12 cellular contexts compared by ENCODE assay signal in genomic region chr17:47897561-47897960, GRCh38. TPM values are rescaled to one million over a fixed set of nuclear protein-coding genes. Genes with fewer than 3 reads are reported as not detected.
DNase-seq lines count a peak whose midpoint lies in the region; ATAC-seq, FAIRE-seq and TF ChIP-seq lines count a peak whose summit lies in the region.
"Had no signal": no experiment of that assay in that cellular context is flagged by ENCODE, and none has a peak within 500 bp of the region (broad histone marks: within the 10 kb centered on the region; RNA-seq: fewer than 3 reads in every experiment).

No MANE protein-coding gene starts in this region.

- BruUV-seq in K562 (replicated peaks; lab: Mats Ljungman, UMichigan): TSS peak; percentile 50

- FAIRE-seq in K562 (lab: Jason Lieb, UNC): no peak
- FAIRE-seq: bronchial epithelial cell had no signal

- H3K9me3 Mint-ChIP-seq in memory B cell: no peaks in the 10 kb centered on the region

- H3K9me3 ChIP-seq in cardiac muscle cell (ENCODE audit: low read depth) (no peaks in the 10 kb centered on the region), K562 (replicated peaks; ENCODE audit: control insufficient read depth, insufficient read depth, low read depth, low read length) (no peaks in the 10 kb centered on the region), upper lobe of left lung (no peaks in the 10 kb centered on the region), WERI-Rb-1 (ENCODE audit: severe bottlenecking) (no peaks in the 10 kb centered on the region)

- H3K4me2 ChIP-seq in K562 (ENCODE audit: insufficient read depth, low read length): peak overlapping the region; percentile 98

- H3K4me3 ChIP-seq in cardiac muscle cell (peak overlapping the region; percentile 78), K562 (peak overlapping the region; percentile 83), upper lobe of left lung (peak overlapping the region in 2 of 4 donors; percentile 68 to 81), WERI-Rb-1 (ENCODE audit: low read depth, low read length) (no peak overlapping the region)

- no peak for TF ChIP-seq CTCF in cardiac muscle cell (IDR thresholded peaks at IDR 0.05; ENCODE audit: low read depth, low read length)
- no peak for TF ChIP-seq CTCF in K562 (IDR thresholded peaks at IDR 0.05 in 2 of 3, conservative IDR thresholded peaks at IDR 0.05 in 1 of 3; ENCODE audit: insufficient read depth in 2 of 3, low read depth in 1 of 3, low read length in 3 of 3)
- no peak for TF ChIP-seq CTCF in upper lobe of left lung (IDR thresholded peaks at IDR 0.05)
- no peak for TF ChIP-seq CTCF in WERI-Rb-1 (IDR thresholded peaks at IDR 0.05; ENCODE audit: low read depth, low read length)

- no peaks in the 10 kb centered on the region for H3K27me3 Mint-ChIP-seq in memory B cell

- H3K79me2 ChIP-seq in K562 (ENCODE audit: control insufficient read depth, insufficient read depth, low read length): peaks cover 30% of the 10 kb centered on the region

- no peak for TF ChIP-seq RAD21 in K562 (CRISPR knock-in tag; conservative IDR thresholded peaks at IDR 0.05 in 1 of 2, IDR thresholded peaks at IDR 0.05 in 1 of 2)

- H3K36me3 ChIP-seq in cardiac muscle cell (no peaks in the 10 kb centered on the region), K562 (ENCODE audit: control insufficient read depth, insufficient read depth, low read length) (peaks cover 19% of the 10 kb centered on the region; the same call in 2 of the 3 replicates), upper lobe of left lung (peaks cover 0 to 10% (median 0%) of the 10 kb centered on the region in 4 donors), WERI-Rb-1 (peaks cover 15% of the 10 kb centered on the region)

- no peak overlapping the region for H2AFZ ChIP-seq in K562 (ENCODE audit: low read depth, low read length)

- in situ Hi-C loops in K562 (cut with MboI): no loop called here

- peaks cover 5% of the 10 kb centered on the region for H4K20me1 ChIP-seq in K562 (replicated peaks; ENCODE audit: control insufficient read depth, insufficient read depth, low read length)

- peaks cover 36% of the 10 kb centered on the region for H3K4me1 ChIP-seq in cardiac muscle cell (ENCODE audit: low read depth)
- H3K4me1 ChIP-seq in K562 (replicated peaks in 1 of 2; ENCODE audit: control insufficient read depth in 2 of 2, insufficient read depth in 2 of 2, low read length in 2 of 2): peaks cover 17 to 29% of the 10 kb centered on the region in 2 experiments
- H3K4me1 ChIP-seq in upper lobe of left lung: peaks cover 22 to 40% (median 25%) of the 10 kb centered on the region in 4 donors

- TF ChIP-seq EP300 in K562 (IDR thresholded peaks at IDR 0.05; ENCODE audit: low read length): no peak
- no peak for TF ChIP-seq EP300 in upper lobe of left lung (IDR thresholded peaks at IDR 0.05)

- H3K27ac ChIP-seq in cardiac muscle cell (peak overlapping the region; percentile 93), K562 (ENCODE audit: extremely low read depth, low read depth, low read length) (peak overlapping the region; percentile 90; the same call in 1 of the 3 replicates), upper lobe of left lung (peak overlapping the region in 3 of 4 donors; percentile 98 to 100 (median 98)), WERI-Rb-1 (no peak overlapping the region)

- POLR2A ChIA-PET in K562 (lab: Yijun Ruan, JAX): interaction anchor here (0.7 to 1.5 kb wide), 4 partner anchors 12 to 66 kb away, joined by 3 to 5 read pairs (median 3); partner anchors contain the start of genes LRRC46, MRPL10 and SCRN2

- TF ChIP-seq POLR2A in K562 (conservative IDR thresholded peaks at IDR 0.05) (no peak), upper lobe of left lung (IDR thresholded peaks at IDR 0.05) (no peak)

- H3K9ac ChIP-seq in K562 (ENCODE audit: insufficient read depth in 1 of 2, low read depth in 2 of 2, low read length in 2 of 2): peak overlapping the region; percentile 24 to 97; a peak in 2 of 4 replicates

- H3K9me1 ChIP-seq in K562 (ENCODE audit: control insufficient read depth, insufficient read depth, low read length): no peaks in the 10 kb centered on the region

- CTCF ChIA-PET in K562 (lab: Yijun Ruan, JAX; ENCODE audit: low intra/inter-chr PET ratio): no interaction called here

- no peaks in the 10 kb centered on the region for H3K27me3 ChIP-seq in cardiac muscle cell
- no peaks in the 10 kb centered on the region for H3K27me3 ChIP-seq in K562 (ENCODE audit: control insufficient read depth in 2 of 2, insufficient read depth in 2 of 2, low read length in 2 of 2)
- H3K27me3 ChIP-seq in upper lobe of left lung: no peaks in the 10 kb centered on the region
- H3K27me3 ChIP-seq in WERI-Rb-1 (ENCODE audit: insufficient read depth, low read depth, severe bottlenecking): no peaks in the 10 kb centered on the region

- peaks cover 27% of the 10 kb centered on the region for H3K4me1 Mint-ChIP-seq in memory B cell

- intact Hi-C loops in Right ventricle myocardium inferior (cut with DNase I): loop anchor here (2.0 to 10.0 kb wide), 3 partner anchors 43 to 203 kb away; partner anchors contain the start of genes PNPO and TBKBP1
- intact Hi-C loops in K562 (cut with micrococcal nuclease): no loop called here

- peaks cover 11% of the 10 kb centered on the region for H3K36me3 Mint-ChIP-seq in memory B cell

- no peak for DNase-seq in cardiac muscle cell (ENCODE audit: low read depth in 1 of 2, low spot score in 1 of 2)
- no peak for DNase-seq in Right ventricle myocardium inferior (ENCODE audit: missing footprints)
- no peak for DNase-seq in K562 (ENCODE audit: extremely low read depth in 1 of 4, low spot score in 3 of 4)
- no peak for DNase-seq in memory B cell (ENCODE audit: low spot score in 2 of 2)
- no peak for DNase-seq in upper lobe of left lung
- no peak for DNase-seq in WERI-Rb-1
- no peak for DNase-seq in NCI-H345 (lab: John Stamatoyannopoulos, UW)
- DNase-seq: COR-L47, NCI-H226, retina had no signal

- 62% methylated on average over 5 of the region's 5 CpGs for WGBS in K562 (ENCODE audit: insufficient coverage, low coverage, missing lambda C conversion rate)
- 77 to 81% methylated on average over 5 of the region's 5 CpGs for WGBS in upper lobe of left lung, 2 donors

- H3K4me3 Mint-ChIP-seq in memory B cell: peak overlapping the region; percentile 95

- H3K27ac Mint-ChIP-seq in memory B cell: peak overlapping the region; percentile 96

- ATAC-seq in Right ventricle myocardium inferior (no peak), K562 (no peak), memory B cell (ENCODE audit: low read depth) (no peak), upper lobe of left lung (ENCODE audit: low FRiP score in 2 of 2) (no peak)
- no peak for ATAC-seq in activated CD4-positive, CD25-positive, alpha-beta regulatory T cell treated with anti-CD3 and anti-CD28 coated beads, Interleukin-2, amount 50 U/mL, for 24 hours

RNA-seq across cellular contexts. Expression of gene SP2, which starts 1.5 kb away (rescaled TPM):
- total RNA-seq in cardiac muscle cell (3.7 and 3.9 TPM in 2 replicates), Right ventricle myocardium inferior (11.7 TPM), K562 (2014; rRNA removed) (2.1 and 2.8 TPM in 2 replicates), K562 (2014; rRNA removed; fragmentation: Illumina TruSeq; extraction: Trizol) (1.5 and 2.3 TPM in 2 replicates), K562 (2015; rRNA removed; fragmentation: Illumina TruSeq; extraction: Trizol) (1.4 and 1.5 TPM in 2 replicates), K562 (2021) (15.9 and 17.4 TPM in 2 replicates), upper lobe of left lung (10 to 100 TPM in 3 of 6 donors, 1 to 10 TPM in 3; 7.6 to 19.4 (median 13.1) TPM)
- polyA plus RNA-seq in cardiac muscle cell (6.9 and 10.5 TPM in 2 replicates), K562 (2011; rRNA removed) (2.3 and 5.0 TPM in 2 replicates), K562 (2014; fragmentation: Illumina TruSeq; extraction: Trizol) (19.1 and 22.3 TPM in 2 replicates), K562 (2014; fragmentation: Nextera tagmentation; extraction: Ambion mirVana) (under 1 TPM; 0.77 to 0.88 TPM), K562 (2014; rRNA removed) (6.1 and 6.5 TPM in 2 replicates)
- total RNA-seq in K562 (2011; cell fraction: chromatin; rRNA removed; ENCODE audit: low replicate concordance): 7.1 and 12.2 TPM in 2 replicates
- 3.4 and 3.7 TPM in 2 replicates for total RNA-seq in K562 (2011; cell fraction: nucleolus; rRNA removed)
- 4.2 and 9.5 TPM in 2 replicates for total RNA-seq in K562 (2011; cell fraction: nucleoplasm; rRNA removed)
- polyA plus RNA-seq in K562 (2011; cell fraction: cytosol; rRNA removed): 2.4 and 4.0 TPM in 2 replicates
- polyA plus RNA-seq in K562 (2011; cell fraction: nucleus; rRNA removed): 7.3 and 11.1 TPM in 2 replicates
- 21.1 and 27.4 TPM in 2 replicates for polyA plus RNA-seq in K562 (2012)
- 1.8 and 2.7 TPM in 2 replicates for polyA minus RNA-seq in K562 (2011; rRNA and poly(A)+ RNA removed)
- polyA minus RNA-seq in K562 (2011; cell fraction: cytosol; rRNA and poly(A)+ RNA removed): 5.8 and 6.6 TPM in 2 replicates
- 1.2 and 1.3 TPM in 2 replicates for polyA minus RNA-seq in K562 (2011; cell fraction: nucleus; rRNA and poly(A)+ RNA removed)

RNA-seq across cellular contexts. Expression of gene PNPO, which starts 43.8 kb away (rescaled TPM):
- total RNA-seq in cardiac muscle cell (11.7 and 12.9 TPM in 2 replicates), Right ventricle myocardium inferior (27.8 TPM), K562 (2014; rRNA removed) (25.5 and 30.9 TPM in 2 replicates), K562 (2014; rRNA removed; fragmentation: Illumina TruSeq; extraction: Trizol) (27.4 and 27.7 TPM in 2 replicates), K562 (2015; rRNA removed; fragmentation: Illumina TruSeq; extraction: Trizol) (24.8 and 28.2 TPM in 2 replicates), K562 (2021) (39.0 and 41.5 TPM in 2 replicates), upper lobe of left lung (10 to 100 TPM; 16.2 to 40.2 (median 28.7) TPM)
- polyA plus RNA-seq in cardiac muscle cell (12.9 and 15.6 TPM in 2 replicates), K562 (2011; rRNA removed) (29.2 and 35.5 TPM in 2 replicates), K562 (2014; fragmentation: Illumina TruSeq; extraction: Trizol) (29.6 and 35.5 TPM in 2 replicates), K562 (2014; fragmentation: Nextera tagmentation; extraction: Ambion mirVana) (10 to 100 TPM; 16.6 to 23.1 TPM), K562 (2014; rRNA removed) (23.4 and 24.9 TPM in 2 replicates)
- total RNA-seq in K562 (2011; cell fraction: chromatin; rRNA removed; ENCODE audit: low replicate concordance): 19.2 and 41.8 TPM in 2 replicates
- total RNA-seq in K562 (2011; cell fraction: nucleolus; rRNA removed): 21.8 and 24.3 TPM in 2 replicates
- total RNA-seq in K562 (2011; cell fraction: nucleoplasm; rRNA removed): 31.2 and 41.6 TPM in 2 replicates
- 33.9 and 37.5 TPM in 2 replicates for polyA plus RNA-seq in K562 (2011; cell fraction: cytosol; rRNA removed)
- polyA plus RNA-seq in K562 (2011; cell fraction: nucleus; rRNA removed): 16.9 and 17.6 TPM in 2 replicates
- polyA plus RNA-seq in K562 (2012): 10.9 and 17.5 TPM in 2 replicates
- polyA minus RNA-seq in K562 (2011; rRNA and poly(A)+ RNA removed): 35.4 and 48.7 TPM in 2 replicates
- polyA minus RNA-seq in K562 (2011; cell fraction: cytosol; rRNA and poly(A)+ RNA removed): 21.9 and 29.9 TPM in 2 replicates
- 11.6 and 16.1 TPM in 2 replicates for polyA minus RNA-seq in K562 (2011; cell fraction: nucleus; rRNA and poly(A)+ RNA removed)

RNA-seq across cellular contexts. Expression of gene SP6, which starts 46.6 kb away (rescaled TPM):
- total RNA-seq in cardiac muscle cell: 5.8 and 6.3 TPM in 2 replicates
- 4.6 and 5.0 TPM in 2 replicates for polyA plus RNA-seq in cardiac muscle cell
- total RNA-seq in Right ventricle myocardium inferior: 0.19 TPM
- total RNA-seq in K562 (2011; cell fraction: chromatin; rRNA removed; ENCODE audit: low replicate concordance): 4.1 and 13.9 TPM in 2 replicates
- 7.8 and 13.2 TPM in 2 replicates for total RNA-seq in K562 (2011; cell fraction: nucleolus; rRNA removed)
- 7.0 and 11.1 TPM in 2 replicates for total RNA-seq in K562 (2011; cell fraction: nucleoplasm; rRNA removed)
- total RNA-seq in K562 (2014; rRNA removed): 2.2 TPM in 2 replicates
- total RNA-seq in K562 (2014; rRNA removed; fragmentation: Illumina TruSeq; extraction: Trizol): 1.6 and 2.0 TPM in 2 replicates
- total RNA-seq in K562 (2015; rRNA removed; fragmentation: Illumina TruSeq; extraction: Trizol): 1.1 TPM in 2 replicates
- 6.9 and 7.9 TPM in 2 replicates for total RNA-seq in K562 (2021)
- polyA plus RNA-seq in K562 (2011; rRNA removed): 5.2 and 5.5 TPM in 2 replicates
- polyA plus RNA-seq in K562 (2011; cell fraction: cytosol; rRNA removed): 4.0 and 12.5 TPM in 2 replicates
- polyA plus RNA-seq in K562 (2011; cell fraction: nucleus; rRNA removed): 9.0 and 21.6 TPM in 2 replicates
- polyA plus RNA-seq in K562 (2012): 9.4 and 10.4 TPM in 2 replicates
- 2.9 and 4.1 TPM in 2 replicates for polyA plus RNA-seq in K562 (2014; fragmentation: Illumina TruSeq; extraction: Trizol)
- under 1 TPM; 0.11 TPM for polyA plus RNA-seq in K562 (2014; fragmentation: Nextera tagmentation; extraction: Ambion mirVana)
- polyA plus RNA-seq in K562 (2014; rRNA removed): 4.6 and 4.7 TPM in 2 replicates
- polyA minus RNA-seq in K562 (2011; rRNA and poly(A)+ RNA removed): 3.1 and 4.7 TPM in 2 replicates
- polyA minus RNA-seq in K562 (2011; cell fraction: cytosol; rRNA and poly(A)+ RNA removed): 4.2 and 7.2 TPM in 2 replicates
- polyA minus RNA-seq in K562 (2011; cell fraction: nucleus; rRNA and poly(A)+ RNA removed): 7.6 and 8.6 TPM in 2 replicates
- total RNA-seq in upper lobe of left lung: 1 to 10 TPM in 5 of 6 donors, under 1 TPM in 1; 0.76 to 6.4 (median 2.4) TPM

RNA-seq across cellular contexts. Expression of gene SCRN2, which starts 56.5 kb away (rescaled TPM):
- total RNA-seq in cardiac muscle cell (101 and 149 TPM in 2 replicates), Right ventricle myocardium inferior (27.0 TPM), K562 (2014; rRNA removed) (23.2 and 29.9 TPM in 2 replicates), K562 (2014; rRNA removed; fragmentation: Illumina TruSeq; extraction: Trizol) (5.7 and 8.5 TPM in 2 replicates), K562 (2015; rRNA removed; fragmentation: Illumina TruSeq; extraction: Trizol) (11.8 and 13.7 TPM in 2 replicates), K562 (2021) (24.0 and 28.8 TPM in 2 replicates), upper lobe of left lung (10 to 100 TPM; 24.4 to 73.3 (median 34.8) TPM)
- polyA plus RNA-seq in cardiac muscle cell (139 and 179 TPM in 2 replicates), K562 (2011; rRNA removed) (19.3 and 32.0 TPM in 2 replicates), K562 (2014; fragmentation: Illumina TruSeq; extraction: Trizol) (13.6 and 20.9 TPM in 2 replicates), K562 (2014; fragmentation: Nextera tagmentation; extraction: Ambion mirVana) (1 to 10 TPM in 1 of 2 experiments, under 1 TPM in 1; 0.25 to 1.2 TPM), K562 (2014; rRNA removed) (31.9 and 32.9 TPM in 2 replicates)
- 69.2 and 220 TPM in 2 replicates for total RNA-seq in K562 (2011; cell fraction: chromatin; rRNA removed; ENCODE audit: low replicate concordance)
- total RNA-seq in K562 (2011; cell fraction: nucleolus; rRNA removed): 148 and 158 TPM in 2 replicates
- 96.5 and 102 TPM in 2 replicates for total RNA-seq in K562 (2011; cell fraction: nucleoplasm; rRNA removed)
- 25.1 and 31.5 TPM in 2 replicates for polyA plus RNA-seq in K562 (2011; cell fraction: cytosol; rRNA removed)
- polyA plus RNA-seq in K562 (2011; cell fraction: nucleus; rRNA removed): 364 and 377 TPM in 2 replicates
- 26.3 and 41.4 TPM in 2 replicates for polyA plus RNA-seq in K562 (2012)
- 10.1 and 10.3 TPM in 2 replicates for polyA minus RNA-seq in K562 (2011; rRNA and poly(A)+ RNA removed)
- 6.3 and 8.0 TPM in 2 replicates for polyA minus RNA-seq in K562 (2011; cell fraction: cytosol; rRNA and poly(A)+ RNA removed)
- 64.5 and 81.4 TPM in 2 replicates for polyA minus RNA-seq in K562 (2011; cell fraction: nucleus; rRNA and poly(A)+ RNA removed)
